8 cellular contexts compared by ENCODE assay signal in the genomic region with DNA sequence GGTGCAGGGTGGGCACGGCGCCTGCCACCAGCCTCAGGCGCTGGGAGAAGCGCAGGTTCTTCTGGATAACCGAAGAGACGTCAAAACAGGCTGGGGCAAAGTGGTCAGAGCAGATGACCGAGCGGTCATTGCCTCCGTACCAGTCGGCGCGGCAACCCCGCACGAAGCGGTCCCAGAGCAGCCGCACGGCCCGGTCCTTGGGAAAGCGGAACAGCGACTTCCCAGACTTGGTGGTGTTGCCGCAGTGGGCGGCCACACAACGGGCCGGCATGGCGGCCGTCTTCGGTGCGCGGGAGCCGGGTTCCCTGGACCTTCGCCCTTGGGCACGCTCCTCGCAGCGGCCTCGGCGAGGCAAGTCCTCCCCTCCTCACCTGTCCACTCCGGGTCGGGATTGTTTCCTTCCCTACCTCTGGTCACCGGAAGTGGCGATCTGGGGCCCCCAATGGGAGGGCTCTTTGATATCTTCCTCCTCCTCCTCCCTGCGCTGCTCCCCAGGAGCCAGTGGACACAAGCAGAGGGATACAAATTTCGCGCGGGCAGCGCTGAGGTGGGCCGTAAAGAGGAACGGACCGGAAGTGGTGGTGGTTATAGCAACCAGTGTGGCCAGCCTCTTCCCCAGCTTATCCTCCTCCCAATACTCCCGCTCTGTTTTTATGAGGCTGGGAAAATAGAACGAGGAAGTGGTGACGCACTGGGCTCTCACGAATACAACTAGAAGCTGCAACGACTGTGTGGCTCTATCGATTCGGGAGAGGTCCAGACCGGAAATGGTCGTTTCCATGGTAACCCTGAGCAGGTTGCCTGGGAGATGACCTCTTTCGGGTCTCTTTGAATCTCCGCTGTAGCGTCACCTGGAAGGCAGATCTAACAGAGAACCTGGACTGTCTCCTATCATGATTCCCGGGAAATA. TPM values are rescaled to one million over a fixed set of nuclear protein-coding genes. Genes with fewer than 3 reads are reported as not detected.
DNase-seq lines count a peak whose midpoint lies in the region; ATAC-seq, FAIRE-seq and TF ChIP-seq lines count a peak whose summit lies in the region.

A gene with protein sequence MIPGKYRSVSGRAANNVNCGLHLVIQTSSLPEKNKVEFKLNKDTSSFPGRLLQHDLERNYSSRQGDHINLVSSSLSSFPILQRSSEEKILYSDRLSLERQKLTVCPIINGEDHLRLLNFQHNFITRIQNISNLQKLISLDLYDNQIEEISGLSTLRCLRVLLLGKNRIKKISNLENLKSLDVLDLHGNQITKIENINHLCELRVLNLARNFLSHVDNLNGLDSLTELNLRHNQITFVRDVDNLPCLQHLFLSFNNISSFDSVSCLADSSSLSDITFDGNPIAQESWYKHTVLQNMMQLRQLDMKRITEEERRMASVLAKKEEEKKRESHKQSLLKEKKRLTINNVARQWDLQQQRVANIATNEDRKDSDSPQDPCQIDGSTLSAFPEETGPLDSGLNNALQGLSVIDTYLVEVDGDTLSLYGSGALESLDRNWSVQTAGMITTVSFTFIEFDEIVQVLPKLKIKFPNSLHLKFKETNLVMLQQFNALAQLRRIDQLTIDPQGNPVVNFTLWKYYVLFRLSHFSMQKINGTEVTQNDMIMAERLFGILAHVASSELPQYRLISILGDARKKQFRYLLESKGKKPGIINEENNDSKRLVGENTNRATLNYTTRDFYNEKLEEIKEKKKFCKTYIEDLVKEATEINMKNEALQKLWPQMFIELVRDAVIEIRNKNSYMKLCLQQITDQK (plus strand): TSS at position 825 of the 910 bp plus-strand sequence. CDS start 69 bp downstream, at position 894.
A gene (minus strand): TSS at position 432 of the 910 bp plus-strand sequence. CDS start 161 bp downstream, at position 271.

- peak; percentile 40 for TF ChIP-seq POLR2A in ovary (IDR thresholded peaks at IDR 0.05)

- H3K4me3 Mint-ChIP-seq in IgD-negative memory B cell (peak within 1 kb of the TSS; percentile 92 to 98 (median 94)), astrocyte (ENCODE audit: unreplicated experiment) (peak within 1 kb of the TSS; percentile 96)

- peaks cover 6 to 10% (median 9%) of the 10 kb centered on the region in 3 donors for H3K4me1 Mint-ChIP-seq in IgD-negative memory B cell
- H3K4me1 Mint-ChIP-seq in astrocyte (ENCODE audit: low read depth, unreplicated experiment), result peaks cover 5% of the 10 kb centered on the region

- TF ChIP-seq CTCF in astrocyte (IDR thresholded peaks at IDR 0.05; ENCODE audit: insufficient read depth, low read depth, low read length) (no peak), left ventricle myocardium inferior (IDR thresholded peaks at IDR 0.05; ENCODE audit: borderline replicate concordance) (no peak), ovary (IDR thresholded peaks at IDR 0.05) (no peak)

- H3K27ac Mint-ChIP-seq in IgD-negative memory B cell, result peak within 1 kb of the TSS; percentile 34 to 80 (median 65)
- H3K27ac Mint-ChIP-seq in astrocyte (ENCODE audit: unreplicated experiment), result peak within 1 kb of the TSS; percentile 86

- H3K4me2 ChIP-seq in astrocyte (ENCODE audit: low read length), result peak within 1 kb of the TSS; percentile 89

- intact Hi-C loops in left ventricle myocardium inferior (cut with micrococcal nuclease), result loop anchor here (10.0 kb wide), 1 partner anchor 213 kb away; no protein-coding TSS in a partner anchor
- intact Hi-C loops in ovary (cut with DNase I), result no loop called here

- no peaks in the 10 kb centered on the region for H4K20me1 ChIP-seq in astrocyte (ENCODE audit: insufficient read depth, low read length)

- peak within 1 kb of the TSS; percentile 87 for H3K9ac ChIP-seq in astrocyte (ENCODE audit: low read length)

- FAIRE-seq in astrocyte (lab: Jason Lieb, UNC), result peak; percentile 95

- TF ChIP-seq EP300 in ovary (IDR thresholded peaks at IDR 0.05), result no peak

- H3K27me3 ChIP-seq in astrocyte (ENCODE audit: insufficient read depth, low read length), result no peaks in the 10 kb centered on the region
- no peaks in the 10 kb centered on the region for H3K27me3 ChIP-seq in left ventricle myocardium inferior (ENCODE audit: low read depth)
- no peaks in the 10 kb centered on the region for H3K27me3 ChIP-seq in ovary

- H3K36me3 Mint-ChIP-seq in IgD-negative memory B cell (no peaks in the 10 kb centered on the region), astrocyte (ENCODE audit: low read depth, unreplicated experiment) (no peaks in the 10 kb centered on the region)

- H3K4me1 ChIP-seq in astrocyte (ENCODE audit: insufficient read depth, low read length) (peaks cover 8% of the 10 kb centered on the region), left ventricle myocardium inferior (peaks cover 26% of the 10 kb centered on the region), ovary (ENCODE audit: insufficient read depth) (peaks cover 5% of the 10 kb centered on the region)

- H3K9me3 Mint-ChIP-seq in IgD-negative memory B cell (peaks cover 0 to 1% (median 0%) of the 10 kb centered on the region in 3 donors), astrocyte (ENCODE audit: unreplicated experiment) (peaks cover 2% of the 10 kb centered on the region)

- H3K27ac ChIP-seq in astrocyte (ENCODE audit: low read depth, low read length) (peak within 1 kb of the TSS; percentile 89), left ventricle myocardium inferior (replicated peaks) (peak within 1 kb of the TSS; percentile 78), ovary (peak within 1 kb of the TSS; percentile 66 to 82)

- H3K9me3 ChIP-seq in astrocyte (ENCODE audit: insufficient read depth, low read depth, low read length) (no peaks in the 10 kb centered on the region), left ventricle myocardium inferior (replicated peaks) (no peaks in the 10 kb centered on the region), ovary (no peaks in the 10 kb centered on the region)

- H3K36me3 ChIP-seq in astrocyte (ENCODE audit: insufficient read depth, low read length) (peaks cover 3% of the 10 kb centered on the region), left ventricle myocardium inferior (peaks cover 5% of the 10 kb centered on the region), ovary (no peaks in the 10 kb centered on the region)

- peak within 1 kb of the TSS; percentile 83 for H2AFZ ChIP-seq in astrocyte (ENCODE audit: low read depth, low read length)

- H3K27me3 Mint-ChIP-seq in IgD-negative memory B cell (peaks cover 7% of the 10 kb centered on the region), astrocyte (ENCODE audit: low read depth, unreplicated experiment) (no peaks in the 10 kb centered on the region)

- DNase-seq in Daoy (ENCODE audit: low read depth), result peak; percentile 97
- peak; percentile 93 for DNase-seq in astrocyte (ENCODE audit: low read depth)
- DNase-seq in left ventricle myocardium inferior, result peak; percentile 85
- peak; percentile 88 to 92 (median 89) for DNase-seq in ovary
- no peak for DNase-seq in KG1 (lab: John Stamatoyannopoulos, UW)

- WGBS in ovary, 3 donors, result 0% methylated on average over 58 to 61 of the region's 61 CpGs

- H3K79me2 ChIP-seq in astrocyte (ENCODE audit: insufficient read depth, low read length), result peaks cover 22% of the 10 kb centered on the region

- H3K4me3 ChIP-seq in astrocyte (ENCODE audit: insufficient read depth, low read depth, low read length) (peak within 1 kb of the TSS; percentile 94), left ventricle myocardium inferior (peak within 1 kb of the TSS; percentile 82), ovary (peak within 1 kb of the TSS; percentile 73)

- peak; percentile 88 for ATAC-seq in GM21723 (IDR thresholded peaks at IDR 0.05; ENCODE audit: unreplicated experiment)

TF ChIP-seq in PFSK-1, 5 proteins besides CTCF, POLR2A, EP300 and RAD21:
- peak; percentile 48 for TF ChIP-seq FOXP2 (optimal IDR thresholded peaks at IDR 0.05; ENCODE audit: borderline replicate concordance, extremely low read depth, extremely low read length, insufficient read depth)
- TF ChIP-seq SIN3A (IDR thresholded peaks at IDR 0.05; ENCODE audit: borderline replicate concordance, insufficient read depth, low read length), result no peak
- TF ChIP-seq POLR2AphosphoS5 (IDR thresholded peaks at IDR 0.05; ENCODE audit: low read depth, low read length), result peak; percentile 57
TF ChIP-seq in PFSK-1: peak in this region for 2.

RNA-seq across cellular contexts. Expression of the first gene that starts in this region (rescaled TPM):
- 13.7 and 21.6 TPM in 2 replicates for total RNA-seq in Daoy (2014; rRNA removed; shearing (Covaris generic))
- polyA plus RNA-seq in IgD-negative memory B cell (not detected), ovary (10 to 100 TPM; 11.9 to 14.2 TPM)
- polyA plus RNA-seq in PFSK-1 (2012; ENCODE audit: insufficient read length, low read depth), result 0.55 TPM
- total RNA-seq in astrocyte (4.7 and 6.8 TPM in 2 replicates), left ventricle myocardium inferior (86.6 TPM), ovary (10 to 100 TPM; 13.0 to 34.6 (median 16.4) TPM)

RNA-seq across cellular contexts. Expression of the second gene that starts in this region (rescaled TPM):
- 7.6 and 9.6 TPM in 2 replicates for total RNA-seq in Daoy (2014; rRNA removed; shearing (Covaris generic))
- polyA plus RNA-seq in IgD-negative memory B cell (0.68 TPM), ovary (1 to 10 TPM; 2.9 to 3.7 TPM)
- polyA plus RNA-seq in PFSK-1 (2012; ENCODE audit: insufficient read length, low read depth), result 0.92 TPM
- total RNA-seq in astrocyte (1.6 TPM in 2 replicates), left ventricle myocardium inferior (5.6 TPM), ovary (1 to 10 TPM; 2.6 to 5.0 (median 4.0) TPM)

Comparison
In these comparisons a context has a peak if more than half of its experiments do, and no peak if none do; other contexts are left out.
1. RNA of the first gene that starts in this region (polyA plus RNA-seq): 11.9 to 14.2 TPM in ovary; not detected in IgD-negative memory B cell (single experiment); every median in the first group is over 10 times any median in the second.
2. Peak in every context shown above with its lines, with median percentiles within 50 percentile points of each other: H3K27ac ChIP-seq and H3K4me3 ChIP-seq.